ENCODE assay signal across 24 cellular contexts in the genomic region with DNA sequence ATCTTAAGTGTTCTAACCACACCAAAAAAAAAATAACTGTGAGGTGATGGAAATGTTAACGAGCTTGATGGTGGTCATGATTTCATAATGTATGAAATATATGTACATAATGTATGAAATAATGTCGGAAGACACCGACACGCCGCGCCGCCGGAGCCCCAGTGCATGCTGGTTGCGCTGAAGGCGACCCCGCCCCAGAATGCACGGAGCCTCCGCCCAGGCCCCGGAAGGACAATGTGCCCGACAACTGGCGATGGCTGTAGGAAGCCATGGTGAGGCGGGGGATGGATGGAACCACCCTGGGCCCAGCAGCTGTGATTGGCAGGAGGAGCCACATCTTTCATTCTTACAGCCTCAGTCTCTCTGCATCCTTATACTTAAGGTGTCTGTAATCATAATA. TPM values are rescaled to one million over a fixed set of nuclear protein-coding genes. Genes with fewer than 3 reads are reported as not detected.
DNase-seq lines count a peak whose midpoint lies in the region; ATAC-seq and TF ChIP-seq lines count a peak whose summit lies in the region.
"Had no signal": no experiment of that assay in that cellular context is flagged by ENCODE, and none has a peak within 500 bp of the region (broad histone marks: within the 10 kb centered on the region; RNA-seq: fewer than 3 reads in every experiment).

No MANE protein-coding gene starts in this region.

- H3K9me3 ChIP-seq in testis = no peaks in the 10 kb centered on the region
- H3K9me3 ChIP-seq: A549; BE2C; BLaER1 treated with 17β-estradiol and CSF1 and Interleukin-3, amounts not matched to agents 10 nM and 100 nM had no signal

- no peaks in the 10 kb centered on the region for H3K4me1 ChIP-seq in testis
- H3K4me1 ChIP-seq: A549; BE2C; BLaER1 treated with 17β-estradiol and CSF1 and Interleukin-3, amounts not matched to agents 10 nM and 100 nM had no signal

- peaks cover 43% of the 10 kb centered on the region for H3K9me3 Mint-ChIP-seq in chondrocyte (ENCODE audit: low read depth)
- H3K9me3 Mint-ChIP-seq: CD4-positive, alpha-beta T cell; CD8-positive, alpha-beta memory T cell had no signal

- intact Hi-C loops in testis (cut with DNase I; ENCODE audit: low total_unique reads) = no loop called here

- ATAC-seq in HG03432 (IDR thresholded peaks at IDR 0.05; ENCODE audit: unreplicated experiment) (no peak), GM19467 (IDR thresholded peaks at IDR 0.05; ENCODE audit: unreplicated experiment) (no peak)
- ATAC-seq: A549, GM23338, HCT116 had no signal

- peak overlapping the region in 1 of 2 donors; percentile 12 for H3K4me3 ChIP-seq in testis
- H3K4me3 ChIP-seq: A549; BLaER1 treated with 17β-estradiol and CSF1 and Interleukin-3, amounts not matched to agents 10 nM and 100 nM; GM23338 had no signal

- no peaks in the 10 kb centered on the region for H3K36me3 Mint-ChIP-seq in chondrocyte (ENCODE audit: low read depth)
- H3K36me3 Mint-ChIP-seq: CD14-positive monocyte; CD8-positive, alpha-beta memory T cell had no signal

- no peak for TF ChIP-seq CTCF in chondrocyte (IDR thresholded peaks at IDR 0.05)
- TF ChIP-seq CTCF in testis (IDR thresholded peaks at IDR 0.05) = no peak

- no peaks in the 10 kb centered on the region for H3K27me3 ChIP-seq in testis
- H3K27me3 ChIP-seq: BE2C; BLaER1 treated with 17β-estradiol and CSF1 and Interleukin-3, amounts not matched to agents 10 nM and 100 nM had no signal

- H3K36me3 ChIP-seq in testis (ENCODE audit: low read depth, missing control alignments) = no peaks in the 10 kb centered on the region
- H3K36me3 ChIP-seq: BE2C; BLaER1 treated with 17β-estradiol and CSF1 and Interleukin-3, amounts not matched to agents 10 nM and 100 nM had no signal

- no peak overlapping the region for H3K4me3 Mint-ChIP-seq in chondrocyte (ENCODE audit: unreplicated experiment)
- H3K4me3 Mint-ChIP-seq: CD14-positive monocyte; CD4-positive, alpha-beta T cell; CD8-positive, alpha-beta memory T cell; GM23338; H9 had no signal

- no peak overlapping the region for H3K27ac Mint-ChIP-seq in chondrocyte (ENCODE audit: unreplicated experiment)
- H3K27ac Mint-ChIP-seq: CD14-positive monocyte; CD4-positive, alpha-beta T cell; CD8-positive, alpha-beta memory T cell; GM23338; H9 had no signal

- H3K4me1 Mint-ChIP-seq in chondrocyte (ENCODE audit: low read depth) = no peaks in the 10 kb centered on the region
- H3K4me1 Mint-ChIP-seq: CD14-positive monocyte; CD8-positive, alpha-beta memory T cell; GM23338; H9 had no signal

- DNase-seq in NCI-H82 (lab: John Stamatoyannopoulos, UW) (peak; percentile 17), NCI-H82 treated with DMSO at 0.1 percent for 48 hours (lab: John Stamatoyannopoulos, UW; ENCODE audit: unreplicated experiment) (no peak), HT1080 (ENCODE audit: low read depth) (peak; percentile 7), chondrocyte (ENCODE audit: low spot score) (peak; percentile 64), testis (peak; percentile 17)
- DNase-seq: 8988T; ACHN; AML-193; BE2C; CD4-positive, alpha-beta T cell; CD8-positive, alpha-beta memory T cell; DMS 273 treated with DMSO at 0.1 percent for 48 hours; DMS79; GF-D8; H9 had no signal

- H3K27ac ChIP-seq in testis = no peak overlapping the region
- H3K27ac ChIP-seq: A549; BLaER1 treated with 17β-estradiol and CSF1 and Interleukin-3, amounts not matched to agents 10 nM and 100 nM had no signal

- 59 to 74% methylated on average over 17 of the region's 17 CpGs for WGBS in testis, 2 donors

- TF ChIP-seq POLR2A in testis (IDR thresholded peaks at IDR 0.05) = no peak

- H3K27me3 Mint-ChIP-seq in chondrocyte (ENCODE audit: low read depth) = no peaks in the 10 kb centered on the region
- H3K27me3 Mint-ChIP-seq: CD4-positive, alpha-beta T cell had no signal

RNA-seq across cellular contexts. Expression of a gene that starts 7.4 kb away (rescaled TPM):
- total RNA-seq in HT1080 (2014; rRNA removed; shearing (Covaris generic)) = not detected in 2 replicates
- not detected in 2 replicates for polyA plus RNA-seq in HT1080 (2015; cell fraction: cytosol; rRNA removed)
- not detected in 2 replicates for polyA plus RNA-seq in HT1080 (2015; cell fraction: nucleus; rRNA removed)
- not detected in 3 replicates for total RNA-seq in chondrocyte
- not detected for total RNA-seq in testis
- not detected for polyA plus RNA-seq in testis (ENCODE audit: insufficient read depth, low read depth, low replicate concordance)
- total RNA-seq: CD4-positive, alpha-beta T cell; CD8-positive, alpha-beta memory T cell; G401; GM23338; H4; H9 had no signal
- polyA plus RNA-seq: A549; CD14-positive monocyte; CD8-positive, alpha-beta memory T cell; GM23338 had no signal

RNA-seq across cellular contexts. Expression of a gene that starts 15.5 kb away (rescaled TPM):
- total RNA-seq in HT1080 (2014; rRNA removed; shearing (Covaris generic)) = not detected in 2 replicates
- not detected in 2 replicates for polyA plus RNA-seq in HT1080 (2015; cell fraction: cytosol; rRNA removed)
- polyA plus RNA-seq in HT1080 (2015; cell fraction: nucleus; rRNA removed) = not detected in 2 replicates
- not detected in 3 replicates for total RNA-seq in chondrocyte
- total RNA-seq in testis = not detected
- not detected for polyA plus RNA-seq in testis (ENCODE audit: insufficient read depth, low read depth, low replicate concordance)
- total RNA-seq: CD4-positive, alpha-beta T cell; CD8-positive, alpha-beta memory T cell; G401; GM23338; H4; H9 had no signal
- polyA plus RNA-seq: A549; CD14-positive monocyte; CD8-positive, alpha-beta memory T cell; GM23338 had no signal

RNA-seq across cellular contexts. Expression of a gene that starts 27.5 kb away (rescaled TPM):
- not detected in 2 replicates for total RNA-seq in HT1080 (2014; rRNA removed; shearing (Covaris generic))
- not detected in 2 replicates for polyA plus RNA-seq in HT1080 (2015; cell fraction: cytosol; rRNA removed)
- not detected in 2 replicates for polyA plus RNA-seq in HT1080 (2015; cell fraction: nucleus; rRNA removed)
- not detected in 3 replicates for total RNA-seq in chondrocyte
- not detected for total RNA-seq in testis
- not detected for polyA plus RNA-seq in testis (ENCODE audit: insufficient read depth, low read depth, low replicate concordance)
- total RNA-seq: CD4-positive, alpha-beta T cell; CD8-positive, alpha-beta memory T cell; G401; GM23338; H4; H9 had no signal
- polyA plus RNA-seq: A549; CD14-positive monocyte; CD8-positive, alpha-beta memory T cell; GM23338 had no signal

RNA-seq across cellular contexts. Expression of a gene that starts 44.8 kb away (rescaled TPM):
- not detected in 2 replicates for total RNA-seq in HT1080 (2014; rRNA removed; shearing (Covaris generic))
- polyA plus RNA-seq in HT1080 (2015; cell fraction: cytosol; rRNA removed) = not detected in 2 replicates
- polyA plus RNA-seq in HT1080 (2015; cell fraction: nucleus; rRNA removed) = not detected in 2 replicates
- total RNA-seq in chondrocyte = not detected in 3 replicates
- total RNA-seq in testis = not detected
- polyA plus RNA-seq in testis (ENCODE audit: insufficient read depth, low read depth, low replicate concordance) = not detected
- total RNA-seq: CD4-positive, alpha-beta T cell; CD8-positive, alpha-beta memory T cell; G401; GM23338; H4; H9 had no signal
- polyA plus RNA-seq: A549; CD14-positive monocyte; CD8-positive, alpha-beta memory T cell; GM23338 had no signal

RNA-seq across cellular contexts. Expression of a gene that starts 55.0 kb away (rescaled TPM):
- total RNA-seq in HT1080 (2014; rRNA removed; shearing (Covaris generic)) = not detected in 2 replicates
- not detected in 2 replicates for polyA plus RNA-seq in HT1080 (2015; cell fraction: cytosol; rRNA removed)
- not detected in 2 replicates for polyA plus RNA-seq in HT1080 (2015; cell fraction: nucleus; rRNA removed)
- total RNA-seq in chondrocyte (not detected in 3 replicates), testis (not detected)
- not detected for polyA plus RNA-seq in testis (ENCODE audit: insufficient read depth, low read depth, low replicate concordance)
- total RNA-seq: CD4-positive, alpha-beta T cell; CD8-positive, alpha-beta memory T cell; G401; GM23338; H4; H9 had no signal
- polyA plus RNA-seq: A549; CD14-positive monocyte; CD8-positive, alpha-beta memory T cell; GM23338 had no signal
